24 cellular contexts compared by ENCODE assay signal in genomic region chr10:46171661-46172060, GRCh38.
"Had no signal": no experiment of that assay in that cellular context is flagged by ENCODE, and none has a peak within 500 bp of the region (broad histone marks: within the 10 kb centered on the region; RNA-seq: fewer than 3 reads in every experiment).

No MANE protein-coding gene starts in this region.

- DNase-seq: activated CD4-positive, alpha-beta T cell treated with anti-CD3 and anti-CD28 coated beads for 48 hours; activated CD4-positive, alpha-beta T cell treated with anti-CD3 and anti-CD28 coated beads, Interleukin-2, amount 50 U/mL, for 48 hours; activated CD4-positive, CD25-positive, alpha-beta regulatory T cell treated with anti-CD3 and anti-CD28 coated beads, Interleukin-2, amount 50 U/mL, for 72 hours; activated CD8-positive, alpha-beta memory T cell treated with anti-CD3 and anti-CD28 coated beads for 24 hours; activated effector memory CD4-positive, alpha-beta T cell treated with anti-CD3 and anti-CD28 coated beads, Interleukin-2, amount 50 U/mL, for 16 hours; activated naive CD4-positive, alpha-beta T cell treated with anti-CD3 and anti-CD28 coated beads for 36 hours; activated T-cell treated with anti-CD3 and anti-CD28 coated beads, Interleukin-2, amount 50 U/mL, for 4 hours; amygdala; Kasumi-1; NCI-H1092; NCI-H1417; NCI-H1694; NCI-H2029 treated with DMSO at 0.1 percent for 48 hours; NCI-H345; NCI-H510A; NCI-H526 treated with DMSO at 0.1 percent for 48 hours; NCI-H82; Peyer's patch; Right ventricle myocardium superior; SJCRH30; SK-N-SH; SW 1271 had no signal

- H3K27me3 ChIP-seq: Peyer's patch, SJCRH30 had no signal

- H3K9me3 ChIP-seq: Peyer's patch, SJCRH30 had no signal

- H3K36me3 ChIP-seq: Peyer's patch, SJCRH30 had no signal

- H3K4me2 ChIP-seq: SK-N-SH had no signal

- H3K4me1 ChIP-seq: Peyer's patch, SJCRH30 had no signal

- H3K27ac ChIP-seq: Peyer's patch, RWPE1, SJCRH30 had no signal

- H3K4me3 ChIP-seq: Peyer's patch, SJCRH30 had no signal

- ATAC-seq: activated T-cell treated with anti-CD3 and anti-CD28 coated beads, Interleukin-2, amount 50 U/mL, for 4 hours; WTC11 had no signal
